Comparison of ENCODE assay signal across 8 cellular contexts in genomic region chr6:110039996-110040383, GRCh38.
DNase-seq lines count a peak whose midpoint lies in the region; ATAC-seq and TF ChIP-seq lines count a peak whose summit lies in the region.

No MANE protein-coding gene starts in this region.

- H3K27me3 ChIP-seq in BJ (ENCODE audit: control insufficient read depth, insufficient read depth, low read length) (0 out of 2 replicates have a peak, but pooled peaks cover 2% of the 10 kb centered on the region), trophoblast cell (ENCODE audit: insufficient read depth, low read length) (no peaks in the 10 kb centered on the region)

- peaks cover 7% of the 10 kb centered on the region for H3K79me1 ChIP-seq in trophoblast cell (ENCODE audit: low read length)

- DNase-seq in BJ (ENCODE audit: low read depth) (no peak), NCI-H69 (lab: John Stamatoyannopoulos, UW) (peak; percentile 70), fibroblast of peridontal ligament (ENCODE audit: extremely low read depth) (peak; percentile 42), trophoblast cell (peak in 1 of 2 donors; percentile 54), kidney glomerular epithelial cell (lab: John Stamatoyannopoulos, UW) (no peak)
- DNase-seq in activated T-cell treated with anti-CD3 and anti-CD28 coated beads, Interleukin-2, amount 50 U/mL, for 1 hour: peak; percentile 62

- peak overlapping the region; percentile 79 for H2AFZ ChIP-seq in trophoblast cell (ENCODE audit: insufficient read depth, low read length, poor library complexity)

- CTCF ChIA-PET in BJ (lab: Yijun Ruan, JAX): interaction anchor here (0.6 to 11.9 kb wide), 56 partner anchors 8 to 521 kb away, joined by 3 to 314 read pairs (median 5); partner anchors contain the start of genes AK9, CDC40 and FIG4

- no peak overlapping the region for H2AK5ac ChIP-seq in trophoblast cell (ENCODE audit: low read length)

- H3K4ac ChIP-seq in trophoblast cell (ENCODE audit: low read depth, low read length): peak overlapping the region; percentile 1

- H2BK12ac ChIP-seq in trophoblast cell (ENCODE audit: low read length): peak overlapping the region; percentile 59

- peak; percentile 57 for TF ChIP-seq CTCF in BJ (IDR thresholded peaks at IDR 0.05; ENCODE audit: insufficient read depth, low read depth, low read length)

- peaks cover 4 to 9% of the 10 kb centered on the region in 2 experiments for H3K4me1 ChIP-seq in trophoblast cell (ENCODE audit: control insufficient read depth in 1 of 2, insufficient read depth in 2 of 2, low read length in 2 of 2)

- H3K9me3 ChIP-seq in trophoblast cell (ENCODE audit: insufficient read depth, low read depth, low read length): no peaks in the 10 kb centered on the region

- no CpG with 5 or more reads among the region's 14 CpGs for WGBS in trophoblast cell (ENCODE audit: extremely low coverage, insufficient coverage, insufficient read length)

- H3K9ac ChIP-seq in trophoblast cell (ENCODE audit: low read length): no peak overlapping the region

- H3K4me2 ChIP-seq in trophoblast cell (ENCODE audit: low read length): peak overlapping the region; percentile 37

- H4K91ac ChIP-seq in trophoblast cell (ENCODE audit: low read depth, low read length): peak overlapping the region; percentile 58

- H3K23ac ChIP-seq in trophoblast cell (ENCODE audit: low read length): no peak overlapping the region

- POLR2A ChIA-PET in BJ (lab: Charles Lee): interaction anchor here (0.8 to 1.0 kb wide), 2 partner anchors 335 to 565 kb away, joined by 3 to 6 read pairs; no protein-coding TSS in a partner anchor

- H3K36me3 ChIP-seq in BJ (ENCODE audit: control insufficient read depth, insufficient read depth, low read length) (no peaks in the 10 kb centered on the region), trophoblast cell (ENCODE audit: control insufficient read depth in 1 of 2, insufficient read depth in 2 of 2, low read length in 2 of 2) (no peaks in the 10 kb centered on the region)

- H3K4me3 ChIP-seq in BJ (ENCODE audit: low read depth, low read length): peak overlapping the region; percentile 36
- H3K4me3 ChIP-seq in trophoblast cell (ENCODE audit: low read depth, low read length): no peak overlapping the region

- peak overlapping the region; percentile 36 for H2BK120ac ChIP-seq in trophoblast cell (ENCODE audit: insufficient read depth, low read length, poor library complexity)

- peak overlapping the region; percentile 49 for H3K14ac ChIP-seq in trophoblast cell (ENCODE audit: low read length)

- peak; percentile 47 for ATAC-seq in GM19035 (IDR thresholded peaks at IDR 0.05; ENCODE audit: unreplicated experiment)
- ATAC-seq in HG03354 (IDR thresholded peaks at IDR 0.05; ENCODE audit: poor library complexity, severe bottlenecking, unreplicated experiment): peak; percentile 54

- peak overlapping the region; percentile 61 for H2BK5ac ChIP-seq in trophoblast cell (ENCODE audit: low read depth, low read length, poor library complexity)

- H3K18ac ChIP-seq in trophoblast cell (ENCODE audit: low read length): peak overlapping the region; percentile 14

- peak overlapping the region; percentile 74 for H4K8ac ChIP-seq in trophoblast cell (ENCODE audit: low read depth, low read length)

- no peak overlapping the region for H4K12ac ChIP-seq in trophoblast cell (ENCODE audit: low read depth, low read length)

- no peak overlapping the region for H3K27ac ChIP-seq in trophoblast cell (ENCODE audit: low read depth, low read length)

- no peaks in the 10 kb centered on the region for H3K79me2 ChIP-seq in trophoblast cell (ENCODE audit: control insufficient read depth, insufficient read depth, low read length, poor library complexity)

Comparison
In these comparisons a context has a peak if more than half of its experiments do, and no peak if none do; other contexts are left out.
1. DNase-seq: peak in NCI-H69 (single experiment), activated T-cell treated with anti-CD3 and anti-CD28 coated beads, Interleukin-2, amount 50 U/mL, for 1 hour (single experiment) and fibroblast of peridontal ligament (single experiment); none in BJ (single experiment) and kidney glomerular epithelial cell (single experiment).